ENCODE assay signal across 13 cellular contexts in the genomic region with DNA sequence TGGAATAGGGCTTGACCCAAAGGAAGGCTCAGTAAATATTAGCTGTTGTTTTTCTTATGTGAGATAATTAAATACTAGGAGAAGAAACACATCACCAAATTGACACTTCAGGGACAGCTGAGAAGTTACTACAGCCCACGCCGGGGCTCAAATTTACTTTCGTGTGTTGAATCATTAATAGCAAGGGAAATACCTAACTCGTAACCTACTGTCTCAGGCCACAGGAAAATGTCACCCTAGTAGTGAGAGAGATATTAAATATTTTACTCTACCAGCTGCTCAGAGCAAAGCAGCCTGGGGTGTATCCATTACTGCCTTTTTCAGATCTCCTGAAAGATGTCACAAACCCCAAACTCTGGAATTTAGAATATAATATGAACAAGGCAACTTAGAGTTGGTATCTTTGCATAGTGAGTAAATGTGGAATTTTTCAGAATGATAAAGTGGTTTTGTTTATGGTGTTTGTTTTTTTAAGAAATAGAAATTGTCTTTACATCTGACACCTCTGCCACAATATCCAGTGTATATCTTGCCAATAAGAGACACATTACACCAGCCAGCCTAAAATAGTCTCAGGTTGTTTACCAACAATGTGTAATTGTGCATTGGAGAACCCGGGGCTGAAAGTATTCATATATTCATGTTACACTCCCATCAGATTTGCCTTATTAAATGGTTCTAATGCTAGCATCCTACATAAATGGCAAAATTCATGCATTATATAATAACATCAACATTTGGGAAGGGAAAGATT. TPM values are rescaled to one million over a fixed set of nuclear protein-coding genes. Genes with fewer than 3 reads are reported as not detected.
DNase-seq lines count a peak whose midpoint lies in the region; ATAC-seq, FAIRE-seq and TF ChIP-seq lines count a peak whose summit lies in the region.
"Had no signal": no experiment of that assay in that cellular context is flagged by ENCODE, and none has a peak within 500 bp of the region (broad histone marks: within the 10 kb centered on the region; RNA-seq: fewer than 3 reads in every experiment).

No MANE protein-coding gene starts in this region.

- H3K27me3 Mint-ChIP-seq in activated CD8-positive, alpha-beta memory T cell treated with anti-CD3 and anti-CD28 coated beads, Interleukin-2, amount 10 ng/mL, durations not matched to agents 7 days and 5 days: peaks cover 8% of the 10 kb centered on the region
- H3K27me3 Mint-ChIP-seq: stimulated activated naive CD8-positive, alpha-beta T cell treated with anti-CD3 and anti-CD28 coated beads, Interleukin-15, Interleukin-2, amounts not matched to agents 100 ng/mL and 50 ng/mL, for 24 hours had no signal

- no peak overlapping the region for H3K27ac Mint-ChIP-seq in activated CD8-positive, alpha-beta memory T cell treated with anti-CD3 and anti-CD28 coated beads, Interleukin-2, amount 10 ng/mL, durations not matched to agents 7 days and 5 days
- H3K27ac Mint-ChIP-seq: stimulated activated naive CD8-positive, alpha-beta T cell treated with anti-CD3 and anti-CD28 coated beads, Interleukin-15, Interleukin-2, amounts not matched to agents 100 ng/mL and 50 ng/mL, for 24 hours had no signal

- no peaks in the 10 kb centered on the region for H3K27me3 ChIP-seq in esophagus squamous epithelium
- H3K27me3 ChIP-seq: cardiac muscle cell had no signal

- H3K27ac ChIP-seq in A549: peak overlapping the region; percentile 89 to 96
- H3K27ac ChIP-seq in esophagus squamous epithelium: no peak overlapping the region
- H3K27ac ChIP-seq: cardiac muscle cell had no signal

- TF ChIP-seq POLR2A in A549 (IDR thresholded peaks at IDR 0.05; ENCODE audit: low read length) (no peak), esophagus squamous epithelium (IDR thresholded peaks at IDR 0.05) (no peak)

- H3K4me1 Mint-ChIP-seq in activated CD8-positive, alpha-beta memory T cell treated with anti-CD3 and anti-CD28 coated beads, Interleukin-2, amount 10 ng/mL, durations not matched to agents 7 days and 5 days: peaks cover 13% of the 10 kb centered on the region

- no peak for TF ChIP-seq EP300 in A549 (IDR thresholded peaks at IDR 0.05)

- 5% methylated on average over 5 of the region's 5 CpGs for WGBS in A549 (ENCODE audit: missing lambda C conversion rate)
- 82 to 86% methylated on average over 5 of the region's 5 CpGs for WGBS in esophagus squamous epithelium, 2 donors

- H3K9me3 Mint-ChIP-seq in activated CD8-positive, alpha-beta memory T cell treated with anti-CD3 and anti-CD28 coated beads, Interleukin-2, amount 10 ng/mL, durations not matched to agents 7 days and 5 days (ENCODE audit: low read depth): no peaks in the 10 kb centered on the region

- CTCF ChIA-PET in A549 (lab: Yijun Ruan, JAX): no interaction called here
- CTCF ChIA-PET in activated CD8-positive, alpha-beta memory T cell treated with anti-CD3 and anti-CD28 coated beads, Interleukin-2, amount 10 ng/mL, durations not matched to agents 7 days and 5 days (lab: Charles Lee): no interaction called here

- H3K36me3 ChIP-seq in esophagus squamous epithelium: peaks cover 0 to 31% (median 0%) of the 10 kb centered on the region in 3 donors
- H3K36me3 ChIP-seq: cardiac muscle cell had no signal

- no peak overlapping the region for H3K4me3 ChIP-seq in A549
- H3K4me3 ChIP-seq in esophagus squamous epithelium: no peak overlapping the region
- H3K4me3 ChIP-seq: cardiac muscle cell had no signal

- no peak for FAIRE-seq in A549 (lab: Jason Lieb, UNC)
- FAIRE-seq: A204.1, keratinocyte had no signal

- intact Hi-C loops in esophagus squamous epithelium (cut with DNase I): no loop called here

- POLR2A ChIA-PET in A549 (lab: Yijun Ruan, JAX): no interaction called here

- H3K36me3 Mint-ChIP-seq in activated CD8-positive, alpha-beta memory T cell treated with anti-CD3 and anti-CD28 coated beads, Interleukin-2, amount 10 ng/mL, durations not matched to agents 7 days and 5 days: no peaks in the 10 kb centered on the region

- H3K9me3 ChIP-seq in A549 (no peaks in the 10 kb centered on the region), esophagus squamous epithelium (no peaks in the 10 kb centered on the region)

- H3K4me1 ChIP-seq in A549 (peaks cover 67% of the 10 kb centered on the region), esophagus squamous epithelium (peaks cover 2 to 6% (median 6%) of the 10 kb centered on the region in 3 donors)

- TF ChIP-seq CTCF in A549 (IDR thresholded peaks at IDR 0.05) (no peak), esophagus squamous epithelium (IDR thresholded peaks at IDR 0.05) (no peak)

- DNase-seq in A549 (ENCODE audit: low read depth in 1 of 2, low spot score in 1 of 2) (no peak), LHCN-M2 (ENCODE audit: low read depth) (peak; percentile 66), esophagus squamous epithelium (lab: John Stamatoyannopoulos, UW) (no peak), NCI-H2227 treated with DMSO at 0.1 percent for 48 hours (lab: John Stamatoyannopoulos, UW) (no peak), superior temporal gyrus (ENCODE audit: extremely low spot score) (no peak)
- no peak for DNase-seq in activated CD8-positive, alpha-beta memory T cell treated with anti-CD3 and anti-CD28 coated beads, Interleukin-2, amount 10 ng/mL, durations not matched to agents 7 days and 5 days
- DNase-seq: NCI-H2081 treated with DMSO at 0.1 percent for 48 hours had no signal

- peak overlapping the region; percentile 80 for H3K4me2 ChIP-seq in A549

- no peak for TF ChIP-seq RAD21 in A549 (conservative IDR thresholded peaks at IDR 0.05 in 1 of 2, IDR thresholded peaks at IDR 0.05 in 1 of 2)

- ATAC-seq in A549 (no peak), GM19397 (IDR thresholded peaks at IDR 0.05; ENCODE audit: unreplicated experiment) (peak; percentile 86), HG02870 (IDR thresholded peaks at IDR 0.05; ENCODE audit: unreplicated experiment) (peak; percentile 76)
- no peak for ATAC-seq in activated CD8-positive, alpha-beta memory T cell treated with anti-CD3 and anti-CD28 coated beads, Interleukin-2, amount 10 ng/mL, durations not matched to agents 7 days and 5 days

- H3K4me3 Mint-ChIP-seq in activated CD8-positive, alpha-beta memory T cell treated with anti-CD3 and anti-CD28 coated beads, Interleukin-2, amount 10 ng/mL, durations not matched to agents 7 days and 5 days: no peak overlapping the region
- H3K4me3 Mint-ChIP-seq: stimulated activated naive CD8-positive, alpha-beta T cell treated with anti-CD3 and anti-CD28 coated beads, Interleukin-15, Interleukin-2, amounts not matched to agents 100 ng/mL and 50 ng/mL, for 24 hours had no signal

TF ChIP-seq in A549, 52 proteins besides CTCF, POLR2A, EP300 and RAD21:
- TF ChIP-seq, protein P1, sequence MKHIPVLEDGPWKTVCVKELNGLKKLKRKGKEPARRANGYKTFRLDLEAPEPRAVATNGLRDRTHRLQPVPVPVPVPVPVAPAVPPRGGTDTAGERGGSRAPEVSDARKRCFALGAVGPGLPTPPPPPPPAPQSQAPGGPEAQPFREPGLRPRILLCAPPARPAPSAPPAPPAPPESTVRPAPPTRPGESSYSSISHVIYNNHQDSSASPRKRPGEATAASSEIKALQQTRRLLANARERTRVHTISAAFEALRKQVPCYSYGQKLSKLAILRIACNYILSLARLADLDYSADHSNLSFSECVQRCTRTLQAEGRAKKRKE (CRISPR knock-in tag; IDR thresholded peaks at IDR 0.05; ENCODE audit: low read depth): no peak

RNA-seq across cellular contexts. Expression of a gene that starts 48.4 kb away (rescaled TPM):
- polyA plus RNA-seq in A549 (2011; rRNA removed): 23.4 and 23.7 TPM in 2 replicates
- 5.2 and 6.4 TPM in 2 replicates for polyA plus RNA-seq in A549 (2012; cell fraction: cytosol; rRNA removed)
- polyA plus RNA-seq in A549 (2012; cell fraction: nucleus; rRNA removed): 5.4 and 6.7 TPM in 2 replicates
- 7.1 to 8.8 TPM (median 7.1 TPM) in 3 replicates for polyA plus RNA-seq in A549 (2017; fragmentation: RNase III; extraction: RNeasy Plus Mini Kit Qiagen cat#74134 plus additional on column Dnase treatment)
- 20.1 TPM in 2 replicates for polyA minus RNA-seq in A549 (2011; rRNA and poly(A)+ RNA removed)
- total RNA-seq in LHCN-M2 (2014; rRNA removed): 5.6 and 8.5 TPM in 2 replicates
- polyA plus RNA-seq in LHCN-M2 (2012): 17.4 TPM
- total RNA-seq in activated CD8-positive, alpha-beta memory T cell treated with anti-CD3 and anti-CD28 coated beads, Interleukin-2, amount 10 ng/mL, durations not matched to agents 7 days and 5 days: under 1 TPM in 1 of 2 experiments, not detected in 1; 0.26 TPM
- 10 to 100 TPM; 20.2 to 39.1 (median 35.6) TPM for total RNA-seq in esophagus squamous epithelium

Comparison
In these comparisons a context has a peak if more than half of its experiments do, and no peak if none do; other contexts are left out.
1. ATAC-seq: peak in GM19397 (single experiment) and HG02870 (single experiment); none in A549 (0 of 2) and activated CD8-positive, alpha-beta memory T cell treated with anti-CD3 and anti-CD28 coated beads, Interleukin-2, amount 10 ng/mL, durations not matched to agents 7 days and 5 days (single experiment).
2. H3K27ac ChIP-seq: peak in A549 (2 of 2); none in esophagus squamous epithelium (0 of 4).